In genomic region chr10:93600861-93601773, GRCh38 we compare ENCODE assay signal across 9 cellular contexts. TPM values are rescaled to one million over a fixed set of nuclear protein-coding genes. Genes with fewer than 3 reads are reported as not detected.
A peak's percentile ranks its signal among the peaks of the same experiment; 100 is the strongest.
DNase-seq lines count a peak whose midpoint lies in the region; ATAC-seq and TF ChIP-seq lines count a peak whose summit lies in the region.
"Had no signal": no experiment of that assay in that cellular context is flagged by ENCODE, and none has a peak within 500 bp of the region (broad histone marks: within the 10 kb centered on the region; RNA-seq: fewer than 3 reads in every experiment).

RBP4 (minus strand) TSS chr10:93601235; CDS start chr10:93601028, 207 bp downstream.

- ATAC-seq in GM21723 (IDR thresholded peaks at IDR 0.05; ENCODE audit: unreplicated experiment) = no peak

- no peak within 1 kb of the TSS for H3K27ac ChIP-seq in neural cell (ENCODE audit: low read length)

- H2AFZ ChIP-seq in neural cell (ENCODE audit: low read depth, low read length) = no peak within 1 kb of the TSS

- no peak for TF ChIP-seq RAD21 in neural cell (conservative IDR thresholded peaks at IDR 0.05)

- H3K9ac ChIP-seq in NT2/D1 (ENCODE audit: insufficient read length, low read depth) = peak within 1 kb of the TSS; percentile 64
- peak within 1 kb of the TSS; percentile 49 for H3K9ac ChIP-seq in neural cell (ENCODE audit: low read length)

- DNase-seq in AG10803 (ENCODE audit: low read depth) (peak; percentile 32), NT2/D1 (ENCODE audit: low read depth, low spot score) (no peak), fibroblast of peridontal ligament (ENCODE audit: extremely low read depth) (peak; percentile 16), H4 (ENCODE audit: low spot score) (no peak), NCI-H226 (no peak)
- no peak for DNase-seq in stimulated activated CD4-positive, alpha-beta T cell treated with anti-CD3 and anti-CD28 coated beads, Interleukin-2, amount 100 ng/mL, for 48 hours
- DNase-seq: activated CD4-positive, alpha-beta memory T cell treated with anti-CD3 and anti-CD28 coated beads for 36 hours had no signal

- H3F3A ChIP-seq in neural cell (ENCODE audit: insufficient read depth, low read length, poor library complexity, severe bottlenecking) = no peaks in the 10 kb centered on the region

- H3K9me3 ChIP-seq in NT2/D1 (ENCODE audit: insufficient read depth, low read length) = no peaks in the 10 kb centered on the region
- H3K9me3 ChIP-seq in neural cell (ENCODE audit: low read length) = no peaks in the 10 kb centered on the region

- TF ChIP-seq EP300 in neural cell (conservative IDR thresholded peaks at IDR 0.05; ENCODE audit: poor library complexity, severe bottlenecking) = no peak

- peak within 1 kb of the TSS; percentile 48 for H3K4me2 ChIP-seq in neural cell (ENCODE audit: low read length)

- H3K27me3 ChIP-seq in NT2/D1 (ENCODE audit: insufficient read depth, insufficient read length) (peaks cover 51% of the 10 kb centered on the region), neural cell (ENCODE audit: insufficient read depth, low read depth, low read length) (peaks cover 54% of the 10 kb centered on the region)

- H3K79me2 ChIP-seq in neural cell (replicated peaks; ENCODE audit: insufficient read depth, low read length) = no peaks in the 10 kb centered on the region

- no peaks in the 10 kb centered on the region for H4K20me1 ChIP-seq in neural cell (ENCODE audit: insufficient read depth)

- no peaks in the 10 kb centered on the region for H3K9me2 ChIP-seq in neural cell (ENCODE audit: insufficient read depth, low read length)

- TF ChIP-seq CTCF in AG10803 (conservative IDR thresholded peaks at IDR 0.05; ENCODE audit: low read length) = no peak
- no peak for TF ChIP-seq CTCF in neural cell (IDR thresholded peaks at IDR 0.05; ENCODE audit: poor library complexity, severe bottlenecking)

- peaks cover 3% of the 10 kb centered on the region for H3K4me1 ChIP-seq in NT2/D1 (ENCODE audit: insufficient read depth, insufficient read length)

- H3K36me3 ChIP-seq in NT2/D1 (ENCODE audit: insufficient read depth, insufficient read length, low read length) (no peaks in the 10 kb centered on the region), neural cell (ENCODE audit: insufficient read depth, low read length) (no peaks in the 10 kb centered on the region)

- H3K4me3 ChIP-seq in AG10803 (ENCODE audit: low read length) = peak within 1 kb of the TSS; percentile 20; the same call in 1 of the 2 replicates
- peak within 1 kb of the TSS; percentile 43 for H3K4me3 ChIP-seq in NT2/D1 (ENCODE audit: insufficient read length, low read depth)
- peak within 1 kb of the TSS; percentile 74 for H3K4me3 ChIP-seq in neural cell (ENCODE audit: low read length)

TF ChIP-seq in neural cell, 6 proteins besides CTCF, POLR2A, EP300 and RAD21:
- TF ChIP-seq REST (IDR thresholded peaks at IDR 0.05; ENCODE audit: borderline replicate concordance) = no peak
- TF ChIP-seq TAF1 (IDR thresholded peaks at IDR 0.05; ENCODE audit: low read depth) = no peak
- TF ChIP-seq MXI1 (conservative IDR thresholded peaks at IDR 0.05; ENCODE audit: poor library complexity, severe bottlenecking) = no peak
- TF ChIP-seq POLR2AphosphoS5 (IDR thresholded peaks at IDR 0.05) = no peak
- TF ChIP-seq EZH2 (IDR thresholded peaks at IDR 0.05; ENCODE audit: borderline replicate concordance, insufficient read depth, low read length, poor library complexity, severe bottlenecking) = peak; percentile 36
- no peak for TF ChIP-seq SMC3 (conservative IDR thresholded peaks at IDR 0.05; ENCODE audit: poor library complexity)

RNA-seq across cellular contexts. Expression of gene RBP4, which starts in this region (rescaled TPM):
- polyA plus RNA-seq in neural cell = 0.73 and 1.9 TPM in 2 replicates
- polyA minus RNA-seq in neural cell = 0.49 TPM in 1 of 2 replicates, not detected in the other
- total RNA-seq in H4 (2014; rRNA removed; shearing (Covaris generic)) = 0.56 TPM in 1 of 2 replicates, not detected in the other
- total RNA-seq: activated CD4-positive, alpha-beta memory T cell treated with anti-CD3 and anti-CD28 coated beads for 36 hours had no signal

Comparison
In these comparisons a context has a peak if more than half of its experiments do, and no peak if none do; other contexts are left out.
1. DNase-seq: peak in AG10803 (single experiment) and fibroblast of peridontal ligament (single experiment); none in NT2/D1 (single experiment), H4 (single experiment), NCI-H226 (single experiment) and stimulated activated CD4-positive, alpha-beta T cell treated with anti-CD3 and anti-CD28 coated beads, Interleukin-2, amount 100 ng/mL, for 48 hours (0 of 2).
2. H3K4me3 ChIP-seq: peak in every context shown above with its lines; median percentile 74 in neural cell; 43 in NT2/D1; 20 in AG10803.